12 cellular contexts compared by ENCODE assay signal in the genomic region with DNA sequence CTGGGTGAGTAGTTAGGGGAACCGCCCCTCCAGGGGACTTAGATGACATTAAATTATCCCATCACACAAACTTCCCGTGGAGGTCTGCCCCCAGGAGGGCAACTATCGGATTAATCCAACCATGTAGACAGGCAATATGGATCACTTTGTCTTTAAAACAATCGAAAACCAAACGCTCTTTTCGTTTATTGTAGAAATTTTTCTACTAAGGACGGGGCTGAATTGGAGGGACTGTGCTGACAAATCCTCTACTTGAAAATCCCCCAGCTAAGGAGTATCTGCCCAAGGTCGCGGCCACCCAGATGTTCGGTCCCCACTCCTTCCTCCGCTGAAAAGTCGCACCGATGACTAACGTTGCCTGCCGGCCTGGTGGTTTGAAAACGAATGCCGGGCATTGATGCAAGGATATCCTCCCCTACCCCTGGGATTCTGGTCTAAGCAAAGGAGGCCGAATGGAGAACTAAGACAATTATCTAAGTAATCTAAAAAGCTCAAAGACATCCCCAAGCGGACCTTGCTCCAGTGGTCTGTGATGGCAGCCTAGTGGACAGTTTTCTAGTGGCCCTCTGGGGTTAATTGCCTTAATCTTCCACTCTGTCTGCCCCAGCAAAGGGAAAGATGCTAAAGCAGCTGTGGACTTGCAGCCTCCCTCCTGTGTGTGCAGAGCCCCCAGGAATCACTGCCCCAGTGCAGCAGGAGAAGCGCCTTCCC. TPM values are rescaled to one million over a fixed set of nuclear protein-coding genes. Genes with fewer than 3 reads are reported as not detected.
DNase-seq lines count a peak whose midpoint lies in the region; FAIRE-seq and TF ChIP-seq lines count a peak whose summit lies in the region.
"Had no signal": no experiment of that assay in that cellular context is flagged by ENCODE, and none has a peak within 500 bp of the region (broad histone marks: within the 10 kb centered on the region; RNA-seq: fewer than 3 reads in every experiment).

No MANE protein-coding gene starts in this region.

- intact Hi-C loops in cardiac septum (cut with DNase I) = loop anchor here (2.0 kb wide), 2 partner anchors 499 to 1029 kb away; no protein-coding TSS in a partner anchor

- no peaks in the 10 kb centered on the region for H3K9me2 ChIP-seq in neural cell (ENCODE audit: insufficient read depth, low read length)

- H3K4me2 ChIP-seq in neural cell (ENCODE audit: low read length) = no peak overlapping the region

- peak overlapping the region; percentile 39 for H3K4me3 Mint-ChIP-seq in chondrocyte (ENCODE audit: unreplicated experiment)

- H2AFZ ChIP-seq in neural cell (ENCODE audit: low read depth, low read length) = no peak overlapping the region

- no peak for FAIRE-seq in GM19239 (lab: Jason Lieb, UNC)

- TF ChIP-seq RAD21 in neural cell (conservative IDR thresholded peaks at IDR 0.05) = no peak

- no peaks in the 10 kb centered on the region for H3K9me3 Mint-ChIP-seq in chondrocyte (ENCODE audit: low read depth)

- TF ChIP-seq EP300 in neural cell (conservative IDR thresholded peaks at IDR 0.05; ENCODE audit: poor library complexity, severe bottlenecking) = no peak

- TF ChIP-seq CTCF in HEK293 (tag by site-specific recombination; IDR thresholded peaks at IDR 0.05) (no peak), chondrocyte (IDR thresholded peaks at IDR 0.05) (no peak), neural cell (IDR thresholded peaks at IDR 0.05; ENCODE audit: poor library complexity, severe bottlenecking) (no peak)

- CTCF ChIA-PET in HEK293 (lab: Yijun Ruan, JAX) = interaction anchor here (0.6 to 2.9 kb wide), 7 partner anchors 9 to 843 kb away, joined by 3 to 23 read pairs (median 5); no protein-coding TSS in a partner anchor

- H3K36me3 Mint-ChIP-seq in chondrocyte (ENCODE audit: low read depth) = peaks cover 3% of the 10 kb centered on the region

- peaks cover 36% of the 10 kb centered on the region for H3K4me1 Mint-ChIP-seq in chondrocyte (ENCODE audit: low read depth)

- peaks cover 1% of the 10 kb centered on the region for H3K27me3 Mint-ChIP-seq in chondrocyte (ENCODE audit: low read depth)

- H3K4me3 ChIP-seq in HEK293 (ENCODE audit: low read depth, low read length) (no peak overlapping the region), neural cell (ENCODE audit: low read length) (no peak overlapping the region)

- peak; percentile 37 for DNase-seq in EH (ENCODE audit: low read depth)
- DNase-seq in chondrocyte (ENCODE audit: low spot score) = no peak
- no peak for DNase-seq in NCI-H2081 (lab: John Stamatoyannopoulos, UW)
- DNase-seq in GM19239 (ENCODE audit: insufficient read length, low spot score) = no peak
- DNase-seq in cardiac septum (ENCODE audit: low spot score) = no peak
- DNase-seq in NCI-H1694 treated with DMSO at 0.1 percent for 48 hours (lab: John Stamatoyannopoulos, UW) = no peak
- DNase-seq: DMS153, NCI-H510A treated with DMSO at 0.1 percent for 48 hours, nucleus accumbens had no signal

- H3K36me3 ChIP-seq in HEK293 (ENCODE audit: control insufficient read depth in 2 of 2, insufficient read depth in 1 of 2, low read length in 2 of 2) (peaks cover 0 to 5% of the 10 kb centered on the region in 2 experiments; a peak in 1 of 3 replicates), neural cell (ENCODE audit: insufficient read depth, low read length) (no peaks in the 10 kb centered on the region)

- no peaks in the 10 kb centered on the region for H3F3A ChIP-seq in neural cell (ENCODE audit: insufficient read depth, low read length, poor library complexity, severe bottlenecking)

- H3K9ac ChIP-seq in neural cell (ENCODE audit: low read length) = no peak overlapping the region

- H3K27ac ChIP-seq in HEK293 (ENCODE audit: extremely low read depth, low read depth, low read length) (peak overlapping the region; percentile 100; the same call in 1 of the 2 replicates), neural cell (ENCODE audit: low read length) (no peak overlapping the region)
- H3K27ac ChIP-seq: SK-N-MC had no signal

- H3K9me3 ChIP-seq in HEK293 (ENCODE audit: control insufficient read depth, insufficient read depth, low read depth, low read length) (no peaks in the 10 kb centered on the region), neural cell (ENCODE audit: low read length) (no peaks in the 10 kb centered on the region)

- H3K27me3 ChIP-seq in neural cell (ENCODE audit: insufficient read depth, low read depth, low read length) = peaks cover 86% of the 10 kb centered on the region

- H3K27ac Mint-ChIP-seq in chondrocyte (ENCODE audit: unreplicated experiment) = no peak overlapping the region

- peaks cover 12% of the 10 kb centered on the region for H3K4me1 ChIP-seq in HEK293 (ENCODE audit: control insufficient read depth, insufficient read depth, low read length)

- no peaks in the 10 kb centered on the region for H3K79me2 ChIP-seq in neural cell (replicated peaks; ENCODE audit: insufficient read depth, low read length)

- H4K20me1 ChIP-seq in neural cell (ENCODE audit: insufficient read depth) = no peaks in the 10 kb centered on the region

- POLR2A ChIA-PET in HEK293 (lab: Yijun Ruan, JAX) = interaction anchor here (0.6 to 1.0 kb wide), 2 partner anchors 8 to 604 kb away, joined by 3 to 4 read pairs; no protein-coding TSS in a partner anchor

TF ChIP-seq in HEK293, 187 proteins besides CTCF, POLR2A, EP300 and RAD21:
- TF ChIP-seq ZSCAN16 (tag by site-specific recombination; IDR thresholded peaks at IDR 0.05) (0 out of 2 replicates have a peak, but pooled peaks have one; percentile 24), ZNF248 (tag by site-specific recombination; IDR thresholded peaks at IDR 0.05) (no peak), MZF1 (tag by site-specific recombination; IDR thresholded peaks at IDR 0.05; ENCODE audit: borderline replicate concordance) (peak; percentile 46; the same call in 1 of the 2 replicates)
TF ChIP-seq in HEK293: peak in this region for 2.

TF ChIP-seq in neural cell, 6 proteins besides CTCF, POLR2A, EP300 and RAD21:
- TF ChIP-seq TAF1 (IDR thresholded peaks at IDR 0.05; ENCODE audit: low read depth) (no peak), POLR2AphosphoS5 (IDR thresholded peaks at IDR 0.05) (peak; percentile 39), SMC3 (conservative IDR thresholded peaks at IDR 0.05; ENCODE audit: poor library complexity) (no peak), EZH2 (IDR thresholded peaks at IDR 0.05; ENCODE audit: borderline replicate concordance, insufficient read depth, low read length, poor library complexity, severe bottlenecking) (peak; percentile 8), REST (IDR thresholded peaks at IDR 0.05; ENCODE audit: borderline replicate concordance) (no peak), MXI1 (conservative IDR thresholded peaks at IDR 0.05; ENCODE audit: poor library complexity, severe bottlenecking) (no peak)

RNA-seq across cellular contexts. Expression of gene FOXC1, which starts 3.7 kb away (rescaled TPM):
- total RNA-seq in chondrocyte (84.2 to 125 TPM (median 84.4 TPM) in 3 replicates), cardiac septum (6.4 TPM)
- polyA plus RNA-seq in neural cell = 0.09 TPM in 1 of 2 replicates, not detected in the other
- polyA minus RNA-seq in neural cell = not detected in 2 replicates

Comparison
In these comparisons a context has a peak if more than half of its experiments do, and no peak if none do; other contexts are left out.
1. RNA of gene FOXC1, which starts 3.7 kb away (total RNA-seq): 84.2 to 125 TPM in chondrocyte; 6.4 TPM in cardiac septum (single experiment); every median in the first group is over 10 times any median in the second.